17 cellular contexts compared by ENCODE assay signal in genomic region chr15:85472349-85472748, GRCh38.
A peak's percentile ranks its signal among the peaks of the same experiment; 100 is the strongest.
DNase-seq lines count a peak whose midpoint lies in the region; ATAC-seq and TF ChIP-seq lines count a peak whose summit lies in the region.
"Had no signal": no experiment of that assay in that cellular context is flagged by ENCODE, and none has a peak within 500 bp of the region (broad histone marks: within the 10 kb centered on the region; RNA-seq: fewer than 3 reads in every experiment).

No MANE protein-coding gene starts in this region.

- intact Hi-C loops in IMR-90 (cut with micrococcal nuclease) (loop anchor here (5.0 kb wide), 1 partner anchor 1895 kb away; no protein-coding TSS in a partner anchor), body of pancreas (cut with DNase I) (no loop called here)

- no peak overlapping the region for H2AK9ac ChIP-seq in IMR-90 (replicated peaks; ENCODE audit: low read depth, low read length, poor library complexity)

- H3K9me1 ChIP-seq in IMR-90 (ENCODE audit: insufficient read depth, low read length), result peaks cover 10% of the 10 kb centered on the region

- dilution Hi-C loops in IMR-90 (cut with HindIII; ENCODE audit: low sequenced_read_pairs, unreplicated experiment), result no loop called here

- no peak overlapping the region for H2AK5ac ChIP-seq in IMR-90 (ENCODE audit: low read depth, low read length)

- no peak for TF ChIP-seq CTCF in DOHH2 (IDR thresholded peaks at IDR 0.05; ENCODE audit: low read depth, low read length, poor library complexity, severe bottlenecking)
- TF ChIP-seq CTCF in IMR-90 (conservative IDR thresholded peaks at IDR 0.05; ENCODE audit: low read depth, low read length), result no peak
- no peak for TF ChIP-seq CTCF in SU-DHL-6 (IDR thresholded peaks at IDR 0.05; ENCODE audit: insufficient read depth, low read length, poor library complexity, severe bottlenecking)
- no peak for TF ChIP-seq CTCF in body of pancreas (IDR thresholded peaks at IDR 0.05)

- H3K14ac ChIP-seq in IMR-90 (replicated peaks; ENCODE audit: low read depth, low read length), result 0 out of 2 replicates have a peak overlapping the region, but pooled peaks have one; percentile 29

- H3K9me3 Mint-ChIP-seq in memory B cell, result no peaks in the 10 kb centered on the region
- H3K9me3 Mint-ChIP-seq: CD8-positive, alpha-beta memory T cell; GM23338 had no signal

- H3K9ac ChIP-seq in IMR-90 (ENCODE audit: low read depth, low read length) (no peak overlapping the region), SU-DHL-6 (ENCODE audit: low read length) (peak overlapping the region; percentile 67)
- H3K9ac ChIP-seq: BLaER1, KMS-11 had no signal

- peak overlapping the region; percentile 89 for H3K4me2 ChIP-seq in DOHH2 (ENCODE audit: low read length)
- no peak overlapping the region for H3K4me2 ChIP-seq in IMR-90 (ENCODE audit: low read depth, low read length)
- peak overlapping the region; percentile 89 for H3K4me2 ChIP-seq in SU-DHL-6 (ENCODE audit: low read depth, low read length, poor library complexity, severe bottlenecking)
- H3K4me2 ChIP-seq: BLaER1, GM23338, KMS-11 had no signal

- H3K79me1 ChIP-seq in IMR-90 (ENCODE audit: low read depth in 1 of 2, low read length in 2 of 2), result peaks cover 47 to 80% of the 10 kb centered on the region in 2 experiments

- no peak overlapping the region for H3K4ac ChIP-seq in IMR-90 (ENCODE audit: low read depth, low read length)

- H2BK20ac ChIP-seq in IMR-90 (ENCODE audit: low read depth, low read length), result no peak overlapping the region

- H3K79me2 ChIP-seq in DOHH2 (ENCODE audit: control insufficient read depth, low read length) (peaks cover 95% of the 10 kb centered on the region), SU-DHL-6 (ENCODE audit: insufficient read depth, low read length) (peaks cover 92% of the 10 kb centered on the region)

- H2BK120ac ChIP-seq in IMR-90 (ENCODE audit: low read depth, low read length), result no peak overlapping the region

- H3K27me3 ChIP-seq in DOHH2 (ENCODE audit: control insufficient read depth, low read length) (no peaks in the 10 kb centered on the region), IMR-90 (ENCODE audit: control insufficient read depth, insufficient read depth, low read length) (no peaks in the 10 kb centered on the region), SU-DHL-6 (ENCODE audit: low read length) (no peaks in the 10 kb centered on the region), body of pancreas (no peaks in the 10 kb centered on the region)
- H3K27me3 ChIP-seq: BLaER1 had no signal

- POLR2A ChIA-PET in IMR-90 (lab: Charles Lee; ENCODE audit: unreplicated experiment), result no interaction called here

- no TSS peak for BruUV-seq in IMR-90 (replicated peaks; lab: Mats Ljungman, UMichigan)

- no peak overlapping the region for H4K91ac ChIP-seq in IMR-90 (ENCODE audit: insufficient read depth, low read depth, low read length)

- no peaks in the 10 kb centered on the region for H3K27me3 Mint-ChIP-seq in memory B cell
- H3K27me3 Mint-ChIP-seq: CD8-positive, alpha-beta memory T cell had no signal

- H3K36me3 Mint-ChIP-seq in memory B cell, result peaks cover 4% of the 10 kb centered on the region
- H3K36me3 Mint-ChIP-seq: CD8-positive, alpha-beta memory T cell had no signal

- no peak overlapping the region for H3K18ac ChIP-seq in IMR-90 (ENCODE audit: low read depth, low read length)

- H3K36me3 ChIP-seq in DOHH2 (ENCODE audit: control insufficient read depth, low read length) (peaks cover 12% of the 10 kb centered on the region; the same call in 1 of the 2 replicates), IMR-90 (ENCODE audit: control insufficient read depth, insufficient read depth, low read length) (no peaks in the 10 kb centered on the region), SU-DHL-6 (ENCODE audit: low read length) (0 out of 2 replicates have a peak, but pooled peaks cover 3% of the 10 kb centered on the region), body of pancreas (replicated peaks in 1 of 2; ENCODE audit: insufficient read depth in 1 of 2, low read depth in 2 of 2) (no peaks in the 10 kb centered on the region)
- H3K36me3 ChIP-seq: BLaER1 had no signal

- H4K8ac ChIP-seq in IMR-90 (ENCODE audit: low read depth in 2 of 2, low read length in 2 of 2), result no peak overlapping the region

- H3K4me3 ChIP-seq in DOHH2 (ENCODE audit: low read length) (peak overlapping the region; percentile 72), IMR-90 (ENCODE audit: insufficient read depth, low read depth, low read length) (no peak overlapping the region), SU-DHL-6 (ENCODE audit: insufficient read depth, low read length, poor library complexity, severe bottlenecking) (no peak overlapping the region), body of pancreas (no peak overlapping the region)
- H3K4me3 ChIP-seq: A549, BLaER1, GM23338 had no signal

- H3K4me1 Mint-ChIP-seq in memory B cell, result peaks cover 69% of the 10 kb centered on the region

- CTCF ChIA-PET in IMR-90 (lab: Yijun Ruan, JAX), result no interaction called here

- H2BK15ac ChIP-seq in IMR-90 (ENCODE audit: low read depth, low read length), result no peak overlapping the region

- peak overlapping the region; percentile 40 for H3K27ac Mint-ChIP-seq in memory B cell
- H3K27ac Mint-ChIP-seq: GM23338 had no signal

- H4K5ac ChIP-seq in IMR-90 (ENCODE audit: low read depth, low read length), result no peak overlapping the region

- in situ Hi-C loops in IMR-90 (cut with MboI; ENCODE audit: low sequenced_read_pairs), result no loop called here

- ATAC-seq in IMR-90 (ENCODE audit: low read depth), result no peak
- ATAC-seq in memory B cell (ENCODE audit: low read depth), result no peak
- ATAC-seq in body of pancreas, result no peak
- ATAC-seq: A549, GM23338 had no signal

- H2AFZ ChIP-seq in IMR-90 (replicated peaks; ENCODE audit: low read length, poor library complexity) (no peak overlapping the region), SU-DHL-6 (ENCODE audit: low read depth, low read length, severe bottlenecking) (no peak overlapping the region)
- H2AFZ ChIP-seq: GM23338 had no signal

- H3K9me3 ChIP-seq in DOHH2 (ENCODE audit: control insufficient read depth, insufficient read depth, low read length), result no peaks in the 10 kb centered on the region
- H3K9me3 ChIP-seq in IMR-90 (ENCODE audit: control insufficient read depth, insufficient read depth, low read length), result no peaks in the 10 kb centered on the region
- H3K9me3 ChIP-seq in SU-DHL-6 (ENCODE audit: insufficient read depth, low read length), result no peaks in the 10 kb centered on the region
- no peaks in the 10 kb centered on the region for H3K9me3 ChIP-seq in body of pancreas
- H3K9me3 ChIP-seq: A549, BLaER1, Caco-2 had no signal

- peaks cover 100% of the 10 kb centered on the region for H3K4me1 ChIP-seq in DOHH2 (ENCODE audit: control insufficient read depth, low read length)
- peaks cover 13% of the 10 kb centered on the region for H3K4me1 ChIP-seq in IMR-90 (ENCODE audit: control insufficient read depth, insufficient read depth, low read length)
- H3K4me1 ChIP-seq in body of pancreas, result peaks cover 26% of the 10 kb centered on the region

- TF ChIP-seq POLR2A in IMR-90 (IDR thresholded peaks at IDR 0.05; ENCODE audit: low read depth, low read length) (no peak), body of pancreas (IDR thresholded peaks at IDR 0.05) (no peak)

- H2BK5ac ChIP-seq in IMR-90 (ENCODE audit: low read depth, low read length, poor library complexity, severe bottlenecking), result no peak overlapping the region

- no peak for TF ChIP-seq RAD21 in IMR-90 (IDR thresholded peaks at IDR 0.05; ENCODE audit: low read length)

- no peaks in the 10 kb centered on the region for H4K20me1 ChIP-seq in DOHH2 (ENCODE audit: control insufficient read depth, insufficient read depth, low read depth, low read length)
- H4K20me1 ChIP-seq in IMR-90 (ENCODE audit: insufficient read depth, low read length), result peaks cover 20% of the 10 kb centered on the region; the same call in 1 of the 2 replicates
- no peaks in the 10 kb centered on the region for H4K20me1 ChIP-seq in SU-DHL-6 (ENCODE audit: low read depth, low read length)

- no CpG with 5 or more reads among the region's 2 CpGs for WGBS in IMR-90 (ENCODE audit: extremely low coverage in 2 of 2, insufficient read length in 1 of 2), 2 experiments
- WGBS in body of pancreas, 2 donors, result 88 to 92% methylated on average over 2 of the region's 2 CpGs

- H3F3A ChIP-seq in DOHH2 (ENCODE audit: control insufficient read depth, insufficient read depth) (peaks cover 42% of the 10 kb centered on the region), SU-DHL-6 (ENCODE audit: insufficient read depth) (peaks cover 92% of the 10 kb centered on the region)

- no peak overlapping the region for H3K23ac ChIP-seq in IMR-90 (ENCODE audit: low read depth, low read length)

- no peak overlapping the region for H3K56ac ChIP-seq in IMR-90 (ENCODE audit: extremely low read depth, insufficient read depth, low read length)

- H3K9me2 ChIP-seq in DOHH2 (replicated peaks; ENCODE audit: control insufficient read depth, low read length), result no peaks in the 10 kb centered on the region
- no peaks in the 10 kb centered on the region for H3K9me2 ChIP-seq in SU-DHL-6 (replicated peaks; ENCODE audit: insufficient read depth, low read length)

- no peak for DNase-seq in IMR-90
- DNase-seq in memory B cell (ENCODE audit: low spot score in 2 of 2), result no peak
- no peak for DNase-seq in occipital lobe (lab: John Stamatoyannopoulos, UW)
- no peak for DNase-seq in HT-29 (ENCODE audit: low spot score)
- DNase-seq in body of pancreas, result no peak
- DNase-seq: Caco-2; CD8-positive, alpha-beta memory T cell; DND-41; GF-D8; H7 had no signal

- H3K27ac ChIP-seq in DOHH2 (ENCODE audit: low read depth, low read length) (peak overlapping the region; percentile 97), IMR-90 (ENCODE audit: insufficient read depth, low read length) (no peak overlapping the region), SU-DHL-6 (ENCODE audit: low read depth, low read length) (peak overlapping the region; percentile 99), body of pancreas (no peak overlapping the region)
- H3K27ac ChIP-seq: BLaER1, HL-60, KMS-11 had no signal

- no peak overlapping the region for H3K4me3 Mint-ChIP-seq in memory B cell
- H3K4me3 Mint-ChIP-seq: CD8-positive, alpha-beta memory T cell; GM23338 had no signal

TF ChIP-seq in IMR-90, 13 proteins besides CTCF, POLR2A, EP300 and RAD21 (continues in another document):
- TF ChIP-seq CEBPB (IDR thresholded peaks at IDR 0.05; ENCODE audit: low read depth, low read length) (no peak), NFE2L2 (IDR thresholded peaks at IDR 0.05; ENCODE audit: low read depth, low read length) (no peak), RCOR1 (IDR thresholded peaks at IDR 0.05; ENCODE audit: insufficient replicate concordance, low read length) (no peak), MAZ (IDR thresholded peaks at IDR 0.05; ENCODE audit: borderline replicate concordance, low read depth, low read length) (no peak)
- TF ChIP-seq, protein P1, sequence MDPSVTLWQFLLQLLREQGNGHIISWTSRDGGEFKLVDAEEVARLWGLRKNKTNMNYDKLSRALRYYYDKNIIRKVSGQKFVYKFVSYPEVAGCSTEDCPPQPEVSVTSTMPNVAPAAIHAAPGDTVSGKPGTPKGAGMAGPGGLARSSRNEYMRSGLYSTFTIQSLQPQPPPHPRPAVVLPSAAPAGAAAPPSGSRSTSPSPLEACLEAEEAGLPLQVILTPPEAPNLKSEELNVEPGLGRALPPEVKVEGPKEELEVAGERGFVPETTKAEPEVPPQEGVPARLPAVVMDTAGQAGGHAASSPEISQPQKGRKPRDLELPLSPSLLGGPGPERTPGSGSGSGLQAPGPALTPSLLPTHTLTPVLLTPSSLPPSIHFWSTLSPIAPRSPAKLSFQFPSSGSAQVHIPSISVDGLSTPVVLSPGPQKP (IDR thresholded peaks at IDR 0.05; ENCODE audit: borderline replicate concordance, low read depth, low read length), result no peak

Comparison
In these comparisons a context has a peak if more than half of its experiments do, and no peak if none do; other contexts are left out.
1. H3K27ac ChIP-seq: peak in DOHH2 (single experiment) and SU-DHL-6 (single experiment); none in IMR-90 (single experiment) and body of pancreas (0 of 4).